In the genomic region with DNA sequence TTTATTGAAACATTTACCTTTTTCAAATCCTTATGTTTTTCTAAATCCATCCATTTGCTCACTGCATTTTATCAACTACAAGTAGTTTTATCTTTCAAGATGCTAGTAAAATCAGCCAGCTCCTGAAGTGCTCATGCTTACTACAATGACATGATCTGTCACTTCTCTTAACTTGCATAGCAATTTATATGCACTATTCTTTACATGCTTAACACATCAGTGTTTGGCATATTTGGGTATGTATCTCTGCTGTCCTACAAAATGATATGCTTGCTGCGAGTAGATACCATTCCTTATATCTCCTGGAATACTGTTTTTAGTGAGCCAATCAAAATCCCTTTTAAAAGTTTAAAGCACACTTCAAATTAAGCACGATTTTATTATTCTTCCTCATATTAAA, we compare ENCODE assay signal across 27 cellular contexts.
"Had no signal": no experiment of that assay in that cellular context is flagged by ENCODE, and none has a peak within 500 bp of the region (broad histone marks: within the 10 kb centered on the region; RNA-seq: fewer than 3 reads in every experiment).

No MANE protein-coding gene starts in this region.

- H3K9me3 ChIP-seq: stomach, suprapubic skin, testis, thoracic aorta, thyroid gland, tibial artery, tibial nerve, transverse colon, upper lobe of left lung, upper lobe of right lung, uterus, vagina had no signal

- H3K27me3 ChIP-seq: stomach, suprapubic skin, testis, thyroid gland, tibial artery, tibial nerve, transverse colon, upper lobe of left lung, upper lobe of right lung, uterus, vagina had no signal

- H3K27ac ChIP-seq: stomach, suprapubic skin, testis, thoracic aorta, thyroid gland, tibial artery, tibial nerve, transverse colon, upper lobe of left lung, upper lobe of right lung, uterus, vagina had no signal

- FAIRE-seq: urothelium cell line had no signal

- ATAC-seq: stimulated activated effector memory CD8-positive, alpha-beta T cell treated with anti-CD3 and anti-CD28 coated beads, Interleukin-12 subunit alpha, Interleukin-12 subunit beta, amount 100 ng/mL, for 72 hours; stimulated activated memory B cell treated with anti-CD40 and anti-IgM and Interleukin-4, amounts not matched to agents 10 μg/mL and 1 μg/mL and 100 μg/mL, for 72 hours; stimulated activated naive B cell treated with anti-CD40 and anti-IgM and Interleukin-4, amounts not matched to agents 10 μg/mL and 1 μg/mL and 100 μg/mL, for 72 hours; stimulated activated naive CD8-positive, alpha-beta T cell treated with anti-CD3 and anti-CD28 coated beads, Interleukin-15, amount 100 ng/mL, for 72 hours; stimulated activated naive CD8-positive, alpha-beta T cell treated with anti-CD3 and anti-CD28 coated beads, Interleukin-15, Interleukin-2, amounts not matched to agents 100 U/mL and 50 U/mL, for 24 hours; upper lobe of right lung had no signal

- H3K36me3 ChIP-seq: stomach, suprapubic skin, thoracic aorta, thyroid gland, tibial artery, tibial nerve, transverse colon, upper lobe of left lung, upper lobe of right lung, uterus, vagina had no signal

- H3K4me3 ChIP-seq: stomach, suprapubic skin, testis, thoracic aorta, thyroid gland, tibial artery, tibial nerve, transverse colon, upper lobe of left lung, upper lobe of right lung, uterus, vagina had no signal

- DNase-seq: stimulated activated CD4-positive, alpha-beta T cell treated with anti-CD3 and anti-CD28 coated beads, Interleukin-2, amount 100 ng/mL, for 48 hours; stimulated activated CD4-positive, alpha-beta T cell treated with anti-CD3 and anti-CD28 coated beads, Interleukin-4, amount 100 ng/mL, for 1 hour; stimulated activated CD4-positive, alpha-beta T cell treated with anti-CD3 and anti-CD28 coated beads, Interleukin-4, amount 100 ng/mL, for 24 hours; stimulated activated CD4-positive, alpha-beta T cell treated with anti-CD3 and anti-CD28 coated beads, Interleukin-4, amount 100 ng/mL, for 4 hours; stimulated activated CD8-positive, alpha-beta memory T cell treated with anti-CD3 and anti-CD28 coated beads, Interleukin-4, amount 100 ng/mL, for 48 hours; stimulated activated naive B cell treated with anti-CD40 and anti-IgM and Interleukin-4, amounts not matched to agents 10 μg/mL and 1 μg/mL and 100 μg/mL, for 72 hours; stimulated activated naive CD4-positive, alpha-beta T cell; stimulated activated naive CD4-positive, alpha-beta T cell treated with Interleukin-2 at 50 U/mL for 16 hours; stimulated activated naive CD8-positive, alpha-beta T cell treated with anti-CD3 and anti-CD28 coated beads, Interleukin-15, amount 100 ng/mL, for 72 hours; stimulated activated naive CD8-positive, alpha-beta T cell treated with anti-CD3 and anti-CD28 coated beads, Interleukin-15, Interleukin-2, amounts not matched to agents 100 U/mL and 50 U/mL, for 24 hours; stomach; substantia nigra; testis; thyroid gland; tibial artery; transverse colon; trophoblast cell; upper lobe of left lung; upper lobe of right lung; uterus had no signal
